Comparison of ENCODE assay signal across 20 cellular contexts in genomic region chr11:111798279-111798678, GRCh38.
"Had no signal": no experiment of that assay in that cellular context is flagged by ENCODE, and none has a peak within 500 bp of the region (broad histone marks: within the 10 kb centered on the region; RNA-seq: fewer than 3 reads in every experiment).

No MANE protein-coding gene starts in this region.

- H3K9me3 ChIP-seq: colonic mucosa, psoas muscle had no signal

- H2AFZ ChIP-seq: hepatocyte had no signal

- H3K4me1 ChIP-seq: colonic mucosa had no signal

- H3K4me3 ChIP-seq: colonic mucosa, hepatocyte, lung, psoas muscle had no signal

- H3K27me3 ChIP-seq: colonic mucosa, hepatocyte had no signal

- H3K36me3 ChIP-seq: colonic mucosa had no signal

- ATAC-seq: activated CD8-positive, alpha-beta T cell treated with anti-CD3 and anti-CD28 coated beads for 36 hours; activated naive CD8-positive, alpha-beta T cell treated with anti-CD3 and anti-CD28 coated beads, Interleukin-2, amount 50 U/mL, for 24 hours; psoas muscle; right cardiac atrium; stimulated activated naive CD8-positive, alpha-beta T cell treated with anti-CD3 and anti-CD28 coated beads, Interleukin-15, amount 100 ng/mL, for 72 hours had no signal

- H3K27ac ChIP-seq: colonic mucosa, psoas muscle had no signal

- DNase-seq: activated CD4-positive, alpha-beta T cell treated with anti-CD3 and anti-CD28 coated beads, Interleukin-2, amount 10 ng/mL, durations not matched to agents 24 days and 14 days; activated CD8-positive, alpha-beta T cell treated with anti-CD3 and anti-CD28 coated beads for 36 hours; activated naive CD4-positive, alpha-beta T cell treated with anti-CD3 and anti-CD28 coated beads, Interleukin-2, amount 10 ng/mL, durations not matched to agents 7 days and 5 days; activated naive CD8-positive, alpha-beta T cell treated with anti-CD3 and anti-CD28 coated beads, Interleukin-2, amount 50 U/mL, for 24 hours; activated T-cell treated with anti-CD3 and anti-CD28 coated beads, Interleukin-2, amount 50 U/mL, for 1 hour; aorta; colonic mucosa; endodermal cell; foreskin fibroblast; left cardiac atrium; midbrain; occipital lobe; psoas muscle; right cardiac atrium; small intestine; stimulated activated CD4-positive, alpha-beta T cell treated with anti-CD3 and anti-CD28 coated beads, Interleukin-15, amount 100 ng/mL, for 24 hours; stimulated activated CD4-positive, alpha-beta T cell treated with anti-CD3 and anti-CD28 coated beads, Interleukin-4, amount 100 ng/mL, for 1 hour; stimulated activated naive CD8-positive, alpha-beta T cell treated with anti-CD3 and anti-CD28 coated beads, Interleukin-15, amount 100 ng/mL, for 72 hours had no signal

- H3K4me2 ChIP-seq: hepatocyte had no signal

- H3K79me2 ChIP-seq: hepatocyte had no signal
